In the genomic region with DNA sequence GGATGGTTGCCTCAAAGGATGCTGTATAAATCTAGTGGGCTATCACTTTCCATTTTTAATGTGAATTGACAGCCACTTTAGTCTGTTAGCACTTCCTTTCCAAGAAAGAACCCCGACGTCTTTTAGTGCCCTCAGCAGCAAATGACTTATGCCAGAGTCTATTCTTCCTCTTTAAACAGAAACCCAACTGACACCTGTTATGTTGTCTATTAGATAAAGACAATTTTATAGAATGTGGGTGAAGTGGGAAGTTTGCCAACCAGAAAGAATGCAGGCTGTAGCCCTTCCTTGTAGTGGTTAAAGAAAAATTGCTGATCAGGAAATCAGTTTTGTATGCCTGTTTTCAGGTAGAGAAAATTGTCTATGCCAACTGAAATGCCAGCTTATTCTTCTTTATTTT, we compare ENCODE assay signal across 14 cellular contexts.
DNase-seq lines count a peak whose midpoint lies in the region; ATAC-seq and TF ChIP-seq lines count a peak whose summit lies in the region.
"Had no signal": no experiment of that assay in that cellular context is flagged by ENCODE, and none has a peak within 500 bp of the region (broad histone marks: within the 10 kb centered on the region; RNA-seq: fewer than 3 reads in every experiment).

No MANE protein-coding gene starts in this region.

- H3K36me3 ChIP-seq in SJCRH30 (no peaks in the 10 kb centered on the region), mucosa of descending colon (ENCODE audit: low read depth) (no peaks in the 10 kb centered on the region)

- ATAC-seq in mucosa of descending colon = peak; percentile 68

- TF ChIP-seq CTCF in mucosa of descending colon (IDR thresholded peaks at IDR 0.05) (no peak), dorsolateral prefrontal cortex (IDR thresholded peaks at IDR 0.05 in 54 of 56, conservative IDR thresholded peaks at IDR 0.05 in 2 of 56; ENCODE audit: low read depth in 1 of 56, partially characterized antibody in 56 of 56) (no peak)

- H3K4me1 ChIP-seq in SJCRH30 (peaks cover 12% of the 10 kb centered on the region), mucosa of descending colon (ENCODE audit: low read depth) (no peaks in the 10 kb centered on the region)

- H3K27me3 ChIP-seq in SJCRH30 (no peaks in the 10 kb centered on the region), dorsolateral prefrontal cortex (no peaks in the 10 kb centered on the region)

- H3K27ac ChIP-seq in SJCRH30 (no peak overlapping the region), dorsolateral prefrontal cortex (no peak overlapping the region)

- H3K9me3 ChIP-seq in SJCRH30 (replicated peaks) = no peaks in the 10 kb centered on the region
- no peaks in the 10 kb centered on the region for H3K9me3 ChIP-seq in mucosa of descending colon

- DNase-seq in NCI-H345 (lab: John Stamatoyannopoulos, UW) (peak; percentile 6), NCI-H345 treated with DMSO at 0.1 percent for 48 hours (lab: John Stamatoyannopoulos, UW; ENCODE audit: unreplicated experiment) (no peak), KG1 (lab: John Stamatoyannopoulos, UW) (peak; percentile 27), SJCRH30 (peak; percentile 11 to 28), mucosa of descending colon (peak in 1 of 3 donors; percentile 3), NCI-H1048 (lab: John Stamatoyannopoulos, UW) (no peak), COR-L47 (lab: John Stamatoyannopoulos, UW) (no peak), dorsolateral prefrontal cortex (no peak)
- DNase-seq: H7, IMR-90, NCI-H1417 treated with DMSO at 0.1 percent for 48 hours, NCI-H2081 treated with DMSO at 0.1 percent for 48 hours, NCI-H446, T-helper 9 cell had no signal

- no peak overlapping the region for H3K4me3 ChIP-seq in SJCRH30
- H3K4me3 ChIP-seq in mucosa of descending colon = no peak overlapping the region
- H3K4me3 ChIP-seq in dorsolateral prefrontal cortex = no peak overlapping the region

- intact Hi-C loops in mucosa of descending colon (cut with DNase I, micrococcal nuclease) = no loop called here
- intact Hi-C loops in dorsolateral prefrontal cortex (cut with DNase I) = no loop called here

Comparison
In these comparisons a context has a peak if more than half of its experiments do, and no peak if none do; other contexts are left out.
1. DNase-seq: peak in NCI-H345 (single experiment), KG1 (single experiment) and SJCRH30 (2 of 2); none in NCI-H345 treated with DMSO at 0.1 percent for 48 hours (single experiment), NCI-H1048 (single experiment), COR-L47 (single experiment) and dorsolateral prefrontal cortex (0 of 10).